ENCODE assay signal across 8 cellular contexts in the genomic region with DNA sequence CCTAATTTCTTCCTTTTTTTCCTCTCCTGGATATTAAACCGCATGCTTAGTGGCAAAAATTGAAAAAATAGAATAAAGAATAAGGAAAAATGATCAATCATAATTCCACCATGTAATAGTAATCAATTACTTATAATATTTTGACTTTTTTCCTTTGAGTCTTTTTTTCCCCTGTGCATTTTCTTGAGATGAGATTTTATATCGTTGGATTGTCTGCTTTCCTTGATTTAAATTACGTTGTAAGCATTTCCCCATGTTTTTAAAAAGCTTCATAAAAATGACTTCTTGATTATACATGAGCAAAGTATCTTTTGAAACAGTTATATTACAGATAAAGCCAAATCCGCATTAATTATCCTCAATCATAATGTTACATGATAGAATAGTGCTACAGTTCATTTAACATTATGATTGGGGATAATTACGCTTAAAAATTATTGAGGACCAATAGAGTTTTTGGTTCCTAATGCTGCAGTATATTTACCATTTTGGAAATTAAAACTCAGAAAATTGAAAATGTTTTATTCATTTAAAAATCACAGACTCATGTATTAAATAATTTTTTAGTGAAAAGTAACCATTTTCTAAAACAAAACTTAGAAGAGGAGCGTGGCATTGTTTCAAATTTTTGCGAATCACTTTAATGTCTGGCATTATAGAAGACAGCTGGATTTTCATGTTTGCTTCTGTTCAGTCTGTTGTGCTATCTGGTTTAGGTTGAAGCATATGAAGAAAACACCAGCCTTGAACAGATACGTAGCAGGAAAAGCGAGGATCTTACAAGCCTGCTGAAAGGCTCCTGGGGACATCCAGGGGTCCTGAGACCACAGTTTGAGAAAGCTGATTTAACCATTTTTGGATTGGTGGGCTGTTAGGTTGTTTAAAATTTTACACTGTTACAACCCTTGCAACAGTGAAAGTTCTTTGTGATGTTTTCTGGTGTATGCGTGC. TPM values are rescaled to one million over a fixed set of nuclear protein-coding genes. Genes with fewer than 3 reads are reported as not detected.
A peak's percentile ranks its signal among the peaks of the same experiment; 100 is the strongest.
DNase-seq lines count a peak whose midpoint lies in the region; ATAC-seq and TF ChIP-seq lines count a peak whose summit lies in the region.

No MANE protein-coding gene starts in this region.

- H3K4me1 ChIP-seq in GM23248 (ENCODE audit: insufficient read depth), result peaks cover 30% of the 10 kb centered on the region
- peaks cover 18 to 22% of the 10 kb centered on the region in 2 donors for H3K4me1 ChIP-seq in gastrocnemius medialis
- peaks cover 25% of the 10 kb centered on the region for H3K4me1 ChIP-seq in body of pancreas

- H3K9me3 ChIP-seq in GM23248 (ENCODE audit: low read depth), result no peaks in the 10 kb centered on the region
- no peaks in the 10 kb centered on the region for H3K9me3 ChIP-seq in gastrocnemius medialis
- H3K9me3 ChIP-seq in body of pancreas, result no peaks in the 10 kb centered on the region

- H3K27ac ChIP-seq in GM23248 (peak overlapping the region; percentile 94), gastrocnemius medialis (peak overlapping the region; percentile 94 to 99 (median 96)), body of pancreas (peak overlapping the region in 1 of 4 donors; percentile 99)

- no peaks in the 10 kb centered on the region for H3K9me2 ChIP-seq in GM23248 (ENCODE audit: insufficient read depth)

- peaks cover 6% of the 10 kb centered on the region; the same call in 1 of the 2 replicates for H3F3A ChIP-seq in GM23248 (ENCODE audit: insufficient read depth)

- 11 to 12% methylated on average over 10 of the region's 10 CpGs for WGBS in GM23248 (ENCODE audit: low coverage in 1 of 2, low lambda C conversion rate in 2 of 2, missing lambda C conversion rate in 2 of 2), 2 experiments
- WGBS in body of pancreas, 2 donors, result 37 to 52% methylated on average over 10 of the region's 10 CpGs

- TF ChIP-seq CTCF in foreskin fibroblast (IDR thresholded peaks at IDR 0.05; ENCODE audit: low read depth, low read length) (no peak), gastrocnemius medialis (IDR thresholded peaks at IDR 0.05 in 4 of 5, conservative IDR thresholded peaks at IDR 0.05 in 1 of 5) (no peak), body of pancreas (IDR thresholded peaks at IDR 0.05) (no peak)

- ATAC-seq in gastrocnemius medialis (no peak), GM18517 (IDR thresholded peaks at IDR 0.05; ENCODE audit: unreplicated experiment) (no peak), body of pancreas (no peak), GM18873 (IDR thresholded peaks at IDR 0.05; ENCODE audit: low FRiP score, unreplicated experiment) (no peak)

- H4K20me1 ChIP-seq in GM23248 (ENCODE audit: insufficient read depth), result no peaks in the 10 kb centered on the region

- H3K79me2 ChIP-seq in GM23248 (ENCODE audit: insufficient read depth), result peaks cover 59% of the 10 kb centered on the region

- intact Hi-C loops in gastrocnemius medialis (cut with DNase I; ENCODE audit: low total_unique reads), result loop anchor here (5.0 to 10.0 kb wide), 6 partner anchors 78 to 1172 kb away; partner anchors contain the start of genes CKMT2, FAM151B, JMY and SERINC5
- intact Hi-C loops in body of pancreas (cut with DNase I), result no loop called here

- DNase-seq in GM23248 (peak; percentile 28), SK-N-DZ (ENCODE audit: low spot score) (peak; percentile 36), foreskin fibroblast (peak in 1 of 2 donors; percentile 15), gastrocnemius medialis (no peak), body of pancreas (no peak)
- DNase-seq in effector CD8-positive, alpha-beta T cell (lab: John Stamatoyannopoulos, UW), result no peak

- no peaks in the 10 kb centered on the region for H3K36me3 ChIP-seq in GM23248 (ENCODE audit: low read depth)
- peaks cover 0 to 14% of the 10 kb centered on the region in 2 donors for H3K36me3 ChIP-seq in gastrocnemius medialis
- H3K36me3 ChIP-seq in body of pancreas (replicated peaks in 1 of 2; ENCODE audit: insufficient read depth in 1 of 2, low read depth in 2 of 2), result no peaks in the 10 kb centered on the region

- H3K4me2 ChIP-seq in GM23248 (ENCODE audit: unreplicated experiment), result peak overlapping the region; percentile 98

- in situ Hi-C loops in GM23248 (cut with MboI) (no loop called here), gastrocnemius medialis (cut with MboI; ENCODE audit: low sequenced_read_pairs in 4 of 4) (loop anchor here in 1 of 4 donors (10.0 kb wide), 1 partner anchor 154 kb away; the partner anchor contains the start of gene SERINC5)

- H3K4me3 ChIP-seq in GM23248 (peak overlapping the region; percentile 84), foreskin fibroblast (ENCODE audit: low read depth in 1 of 2, low read length in 2 of 2) (peak overlapping the region; percentile 86 to 97), gastrocnemius medialis (peak overlapping the region; percentile 88 to 98 (median 93)), body of pancreas (peak overlapping the region in 1 of 2 donors; percentile 85)

- no peak for TF ChIP-seq POLR2A in gastrocnemius medialis (IDR thresholded peaks at IDR 0.05)
- TF ChIP-seq POLR2A in body of pancreas (IDR thresholded peaks at IDR 0.05), result no peak

- peak overlapping the region; percentile 92 for H2AFZ ChIP-seq in GM23248

- H3K27me3 ChIP-seq in GM23248 (replicated peaks; ENCODE audit: insufficient read depth) (no peaks in the 10 kb centered on the region), gastrocnemius medialis (no peaks in the 10 kb centered on the region), body of pancreas (no peaks in the 10 kb centered on the region)

- H3K9ac ChIP-seq in GM23248, result peak overlapping the region; percentile 93

RNA-seq across cellular contexts. Expression of gene ZFYVE16, which starts 1.4 kb away (rescaled TPM):
- total RNA-seq in GM23248 (2014; rRNA removed; shearing (Covaris generic)), result 19.0 and 20.5 TPM in 2 replicates
- polyA plus RNA-seq in GM23248 (2016; fragmentation: Nextera tagmentation; extraction: Ambion mirVana), result 14.9 and 15.8 TPM in 2 replicates
- 24.3 TPM in 2 replicates for polyA plus RNA-seq in SK-N-DZ (2014; cell fraction: cytosol; rRNA removed)
- 41.8 and 70.7 TPM in 2 replicates for polyA plus RNA-seq in SK-N-DZ (2014; cell fraction: nucleus; rRNA removed)
- total RNA-seq in gastrocnemius medialis, result 10 to 100 TPM in 3 of 4 donors, 1 to 10 TPM in 1; 9.7 to 19.1 (median 12.4) TPM
- 10 to 100 TPM; 10.2 to 19.5 TPM for total RNA-seq in body of pancreas

Comparison
In these comparisons a context has a peak if more than half of its experiments do, and no peak if none do; other contexts are left out.
1. DNase-seq: peak in GM23248 (single experiment) and SK-N-DZ (single experiment); none in gastrocnemius medialis (0 of 2), effector CD8-positive, alpha-beta T cell (single experiment) and body of pancreas (0 of 4).